ENCODE assay signal across 10 cellular contexts in genomic region chr11:13337986-13338436, GRCh38.
DNase-seq lines count a peak whose midpoint lies in the region; FAIRE-seq and TF ChIP-seq lines count a peak whose summit lies in the region.
"Had no signal": no experiment of that assay in that cellular context is flagged by ENCODE, and none has a peak within 500 bp of the region (broad histone marks: within the 10 kb centered on the region; RNA-seq: fewer than 3 reads in every experiment).

No MANE protein-coding gene starts in this region.

- WGBS in small intestine, 3 donors: 9 to 18% (median 11%) methylated on average over 6 of the region's 6 CpGs

- H3K4me2 ChIP-seq in OCI-LY1 (ENCODE audit: low read length): peak overlapping the region; percentile 9; the same call in 1 of the 2 replicates

- H2AFZ ChIP-seq in OCI-LY1 (ENCODE audit: low read length): no peak overlapping the region

- peaks cover 12% of the 10 kb centered on the region for H3K4me1 ChIP-seq in OCI-LY1 (ENCODE audit: insufficient read depth, low read length, severe bottlenecking)
- peaks cover 7 to 15% of the 10 kb centered on the region in 2 donors for H3K4me1 ChIP-seq in small intestine (ENCODE audit: control insufficient read depth in 2 of 2, insufficient read depth in 1 of 2, low read depth in 1 of 2, low read length in 1 of 2)

- TF ChIP-seq CTCF in OCI-LY1 (IDR thresholded peaks at IDR 0.05; ENCODE audit: low read length) (no peak), GM10266 (IDR thresholded peaks at IDR 0.05; ENCODE audit: control insufficient read depth, insufficient read depth, low read depth, missing control alignments) (no peak)

- no peaks in the 10 kb centered on the region for H4K20me1 ChIP-seq in OCI-LY1 (ENCODE audit: insufficient read depth, low read length)

- no peak overlapping the region for H3K27ac ChIP-seq in OCI-LY1 (ENCODE audit: low read depth, low read length, poor library complexity, severe bottlenecking)
- H3K27ac ChIP-seq in small intestine (ENCODE audit: low read depth in 1 of 2, low read length in 1 of 2): no peak overlapping the region

- H3K27me3 ChIP-seq in OCI-LY1 (ENCODE audit: insufficient read depth, low read length) (no peaks in the 10 kb centered on the region), small intestine (ENCODE audit: control insufficient read depth in 2 of 2, insufficient read depth in 2 of 2, low read length in 2 of 2) (no peaks in the 10 kb centered on the region)

- no peaks in the 10 kb centered on the region for H3K9me3 ChIP-seq in OCI-LY1 (ENCODE audit: low read length)
- H3K9me3 ChIP-seq in small intestine (ENCODE audit: control insufficient read depth, low read depth): no peaks in the 10 kb centered on the region

- DNase-seq in DMS 273 (lab: John Stamatoyannopoulos, UW; ENCODE audit: unreplicated experiment): peak; percentile 9
- no peak for DNase-seq in DMS 273 treated with DMSO at 0.1 percent for 48 hours (lab: John Stamatoyannopoulos, UW)
- DNase-seq in epidermal melanocyte (ENCODE audit: insufficient read length, low spot score): peak; percentile 68
- peak; percentile 33 for DNase-seq in small intestine
- no peak for DNase-seq in GM10266 (ENCODE audit: extremely low spot score)
- DNase-seq in activated gamma-delta T cell treated with Interleukin-2 at 50 U/mL for 16 hours: no peak
- no peak for DNase-seq in activated CD4-positive, CD25-positive, alpha-beta regulatory T cell treated with anti-CD3 and anti-CD28 coated beads, Interleukin-2, amount 50 U/mL, for 72 hours

- no peaks in the 10 kb centered on the region for H3F3A ChIP-seq in OCI-LY1 (ENCODE audit: insufficient read depth, low read length)

- H3K79me2 ChIP-seq in OCI-LY1 (ENCODE audit: insufficient read depth, low read length): no peaks in the 10 kb centered on the region

- H3K9ac ChIP-seq in OCI-LY1 (ENCODE audit: low read length): no peak overlapping the region

- H3K36me3 ChIP-seq in OCI-LY1 (ENCODE audit: insufficient read depth, low read length) (no peaks in the 10 kb centered on the region), small intestine (ENCODE audit: control insufficient read depth in 2 of 2, insufficient read depth in 2 of 2, low read length in 2 of 2) (no peaks in the 10 kb centered on the region)

- H3K4me3 ChIP-seq in OCI-LY1 (ENCODE audit: low read depth, low read length, poor library complexity, severe bottlenecking) (no peak overlapping the region), small intestine (ENCODE audit: low read depth in 1 of 2, low read length in 2 of 2) (no peak overlapping the region)

- H3K9me2 ChIP-seq in OCI-LY1 (ENCODE audit: low read depth, low read length): no peaks in the 10 kb centered on the region

- no peak for FAIRE-seq in small intestine (lab: Jason Lieb, UNC)
- FAIRE-seq: A204.1, TTC549 had no signal

Comparison
In these comparisons a context has a peak if more than half of its experiments do, and no peak if none do; other contexts are left out.
1. DNase-seq: peak in DMS 273 (single experiment), epidermal melanocyte (single experiment) and small intestine (single experiment); none in DMS 273 treated with DMSO at 0.1 percent for 48 hours (single experiment), GM10266 (single experiment), activated gamma-delta T cell treated with Interleukin-2 at 50 U/mL for 16 hours (single experiment) and activated CD4-positive, CD25-positive, alpha-beta regulatory T cell treated with anti-CD3 and anti-CD28 coated beads, Interleukin-2, amount 50 U/mL, for 72 hours (single experiment).